Comparison of ENCODE assay signal across 1 cellular context in genomic region chr17:76506408-76507328, GRCh38.
TF ChIP-seq lines count a peak whose summit lies in the region.

No MANE protein-coding gene starts in this region.

TF ChIP-seq in K562, 482 proteins besides CTCF, POLR2A, EP300 and RAD21 (continued from another document and continues in another):
- TF ChIP-seq, protein P1, sequence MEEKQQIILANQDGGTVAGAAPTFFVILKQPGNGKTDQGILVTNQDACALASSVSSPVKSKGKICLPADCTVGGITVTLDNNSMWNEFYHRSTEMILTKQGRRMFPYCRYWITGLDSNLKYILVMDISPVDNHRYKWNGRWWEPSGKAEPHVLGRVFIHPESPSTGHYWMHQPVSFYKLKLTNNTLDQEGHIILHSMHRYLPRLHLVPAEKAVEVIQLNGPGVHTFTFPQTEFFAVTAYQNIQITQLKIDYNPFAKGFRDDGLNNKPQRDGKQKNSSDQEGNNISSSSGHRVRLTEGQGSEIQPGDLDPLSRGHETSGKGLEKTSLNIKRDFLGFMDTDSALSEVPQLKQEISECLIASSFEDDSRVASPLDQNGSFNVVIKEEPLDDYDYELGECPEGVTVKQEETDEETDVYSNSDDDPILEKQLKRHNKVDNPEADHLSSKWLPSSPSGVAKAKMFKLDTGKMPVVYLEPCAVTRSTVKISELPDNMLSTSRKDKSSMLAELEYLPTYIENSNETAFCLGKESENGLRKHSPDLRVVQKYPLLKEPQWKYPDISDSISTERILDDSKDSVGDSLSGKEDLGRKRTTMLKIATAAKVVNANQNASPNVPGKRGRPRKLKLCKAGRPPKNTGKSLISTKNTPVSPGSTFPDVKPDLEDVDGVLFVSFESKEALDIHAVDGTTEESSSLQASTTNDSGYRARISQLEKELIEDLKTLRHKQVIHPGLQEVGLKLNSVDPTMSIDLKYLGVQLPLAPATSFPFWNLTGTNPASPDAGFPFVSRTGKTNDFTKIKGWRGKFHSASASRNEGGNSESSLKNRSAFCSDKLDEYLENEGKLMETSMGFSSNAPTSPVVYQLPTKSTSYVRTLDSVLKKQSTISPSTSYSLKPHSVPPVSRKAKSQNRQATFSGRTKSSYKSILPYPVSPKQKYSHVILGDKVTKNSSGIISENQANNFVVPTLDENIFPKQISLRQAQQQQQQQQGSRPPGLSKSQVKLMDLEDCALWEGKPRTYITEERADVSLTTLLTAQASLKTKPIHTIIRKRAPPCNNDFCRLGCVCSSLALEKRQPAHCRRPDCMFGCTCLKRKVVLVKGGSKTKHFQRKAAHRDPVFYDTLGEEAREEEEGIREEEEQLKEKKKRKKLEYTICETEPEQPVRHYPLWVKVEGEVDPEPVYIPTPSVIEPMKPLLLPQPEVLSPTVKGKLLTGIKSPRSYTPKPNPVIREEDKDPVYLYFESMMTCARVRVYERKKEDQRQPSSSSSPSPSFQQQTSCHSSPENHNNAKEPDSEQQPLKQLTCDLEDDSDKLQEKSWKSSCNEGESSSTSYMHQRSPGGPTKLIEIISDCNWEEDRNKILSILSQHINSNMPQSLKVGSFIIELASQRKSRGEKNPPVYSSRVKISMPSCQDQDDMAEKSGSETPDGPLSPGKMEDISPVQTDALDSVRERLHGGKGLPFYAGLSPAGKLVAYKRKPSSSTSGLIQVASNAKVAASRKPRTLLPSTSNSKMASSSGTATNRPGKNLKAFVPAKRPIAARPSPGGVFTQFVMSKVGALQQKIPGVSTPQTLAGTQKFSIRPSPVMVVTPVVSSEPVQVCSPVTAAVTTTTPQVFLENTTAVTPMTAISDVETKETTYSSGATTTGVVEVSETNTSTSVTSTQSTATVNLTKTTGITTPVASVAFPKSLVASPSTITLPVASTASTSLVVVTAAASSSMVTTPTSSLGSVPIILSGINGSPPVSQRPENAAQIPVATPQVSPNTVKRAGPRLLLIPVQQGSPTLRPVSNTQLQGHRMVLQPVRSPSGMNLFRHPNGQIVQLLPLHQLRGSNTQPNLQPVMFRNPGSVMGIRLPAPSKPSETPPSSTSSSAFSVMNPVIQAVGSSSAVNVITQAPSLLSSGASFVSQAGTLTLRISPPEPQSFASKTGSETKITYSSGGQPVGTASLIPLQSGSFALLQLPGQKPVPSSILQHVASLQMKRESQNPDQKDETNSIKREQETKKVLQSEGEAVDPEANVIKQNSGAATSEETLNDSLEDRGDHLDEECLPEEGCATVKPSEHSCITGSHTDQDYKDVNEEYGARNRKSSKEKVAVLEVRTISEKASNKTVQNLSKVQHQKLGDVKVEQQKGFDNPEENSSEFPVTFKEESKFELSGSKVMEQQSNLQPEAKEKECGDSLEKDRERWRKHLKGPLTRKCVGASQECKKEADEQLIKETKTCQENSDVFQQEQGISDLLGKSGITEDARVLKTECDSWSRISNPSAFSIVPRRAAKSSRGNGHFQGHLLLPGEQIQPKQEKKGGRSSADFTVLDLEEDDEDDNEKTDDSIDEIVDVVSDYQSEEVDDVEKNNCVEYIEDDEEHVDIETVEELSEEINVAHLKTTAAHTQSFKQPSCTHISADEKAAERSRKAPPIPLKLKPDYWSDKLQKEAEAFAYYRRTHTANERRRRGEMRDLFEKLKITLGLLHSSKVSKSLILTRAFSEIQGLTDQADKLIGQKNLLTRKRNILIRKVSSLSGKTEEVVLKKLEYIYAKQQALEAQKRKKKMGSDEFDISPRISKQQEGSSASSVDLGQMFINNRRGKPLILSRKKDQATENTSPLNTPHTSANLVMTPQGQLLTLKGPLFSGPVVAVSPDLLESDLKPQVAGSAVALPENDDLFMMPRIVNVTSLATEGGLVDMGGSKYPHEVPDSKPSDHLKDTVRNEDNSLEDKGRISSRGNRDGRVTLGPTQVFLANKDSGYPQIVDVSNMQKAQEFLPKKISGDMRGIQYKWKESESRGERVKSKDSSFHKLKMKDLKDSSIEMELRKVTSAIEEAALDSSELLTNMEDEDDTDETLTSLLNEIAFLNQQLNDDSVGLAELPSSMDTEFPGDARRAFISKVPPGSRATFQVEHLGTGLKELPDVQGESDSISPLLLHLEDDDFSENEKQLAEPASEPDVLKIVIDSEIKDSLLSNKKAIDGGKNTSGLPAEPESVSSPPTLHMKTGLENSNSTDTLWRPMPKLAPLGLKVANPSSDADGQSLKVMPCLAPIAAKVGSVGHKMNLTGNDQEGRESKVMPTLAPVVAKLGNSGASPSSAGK (IDR thresholded peaks at IDR 0.05), result no peak
- TF ChIP-seq E2F5 (CRISPR knock-in tag; IDR thresholded peaks at IDR 0.05) (no peak), POLR3A (IDR thresholded peaks at IDR 0.05; ENCODE audit: borderline replicate concordance, extremely low read depth, insufficient read depth, insufficient read length) (no peak), RBFOX2 (IDR thresholded peaks at IDR 0.05; ENCODE audit: low read depth, low read length) (0 out of 2 replicates have a peak, but pooled peaks have one; percentile 15), PHF20 (IDR thresholded peaks at IDR 0.05; ENCODE audit: partially characterized antibody) (no peak), KAT8 (IDR thresholded peaks at IDR 0.05; ENCODE audit: low read depth) (no peak), ZNF830 (CRISPR knock-in tag; IDR thresholded peaks at IDR 0.05) (no peak), JUND (IDR thresholded peaks at IDR 0.05; ENCODE audit: borderline replicate concordance, low read depth, low read length) (0 out of 2 replicates have a peak, but pooled peaks have one; percentile 11), JUND (tag; IDR thresholded peaks at IDR 0.05; ENCODE audit: borderline replicate concordance, low read depth, low read length) (no peak), SREBF1 (IDR thresholded peaks at IDR 0.05; ENCODE audit: borderline replicate concordance, low read depth, low read length) (no peak), TCFL5 (CRISPR knock-in tag; conservative IDR thresholded peaks at IDR 0.05) (no peak), ZNF79 (CRISPR knock-in tag; IDR thresholded peaks at IDR 0.05; ENCODE audit: low read depth) (no peak), ZHX1 (conservative IDR thresholded peaks at IDR 0.05; ENCODE audit: low read length) (no peak), GMEB1 (CRISPR knock-in tag; IDR thresholded peaks at IDR 0.05) (no peak), C11orf30 (IDR thresholded peaks at IDR 0.05; ENCODE audit: low read depth) (no peak), IFI16 (CRISPR knock-in tag; IDR thresholded peaks at IDR 0.05) (no peak), ESRRB (CRISPR knock-in tag; IDR thresholded peaks at IDR 0.05; ENCODE audit: borderline replicate concordance) (no peak), TRIM24 (IDR thresholded peaks at IDR 0.05) (no peak), MEF2A (IDR thresholded peaks at IDR 0.05; ENCODE audit: control insufficient read depth, low read depth, low read length) (no peak), RFX5 (IDR thresholded peaks at IDR 0.05; ENCODE audit: low read depth, low read length) (no peak), ZNF584 (CRISPR knock-in tag; IDR thresholded peaks at IDR 0.05; ENCODE audit: low read depth) (no peak), RHOXF2B (CRISPR knock-in tag; conservative IDR thresholded peaks at IDR 0.05) (no peak), HCFC1 (IDR thresholded peaks at IDR 0.05; ENCODE audit: low read depth, low read length) (no peak), CXXC5 (CRISPR knock-in tag; IDR thresholded peaks at IDR 0.05) (no peak), HDAC1 (IDR thresholded peaks at IDR 0.05) (peak in 1 of 2 experiments; percentile 19; a peak in 1 of 4 replicates), E2F3 (CRISPR knock-in tag; IDR thresholded peaks at IDR 0.05) (no peak), GATA2 (CRISPR knock-in tag; IDR thresholded peaks at IDR 0.05) (no peak), GABPA (tag; conservative IDR thresholded peaks at IDR 0.05; ENCODE audit: low read depth) (no peak), NFATC3 (IDR thresholded peaks at IDR 0.05) (no peak), XRCC5 (IDR thresholded peaks at IDR 0.05; ENCODE audit: low read depth, low read length) (no peak), ZNF217 (CRISPR knock-in tag; IDR thresholded peaks at IDR 0.05) (no peak), STAT5A (IDR thresholded peaks at IDR 0.05; ENCODE audit: borderline replicate concordance, low read length) (no peak), MTA2 (IDR thresholded peaks at IDR 0.05; ENCODE audit: low read depth) (no peak)
- TF ChIP-seq, protein P2, sequence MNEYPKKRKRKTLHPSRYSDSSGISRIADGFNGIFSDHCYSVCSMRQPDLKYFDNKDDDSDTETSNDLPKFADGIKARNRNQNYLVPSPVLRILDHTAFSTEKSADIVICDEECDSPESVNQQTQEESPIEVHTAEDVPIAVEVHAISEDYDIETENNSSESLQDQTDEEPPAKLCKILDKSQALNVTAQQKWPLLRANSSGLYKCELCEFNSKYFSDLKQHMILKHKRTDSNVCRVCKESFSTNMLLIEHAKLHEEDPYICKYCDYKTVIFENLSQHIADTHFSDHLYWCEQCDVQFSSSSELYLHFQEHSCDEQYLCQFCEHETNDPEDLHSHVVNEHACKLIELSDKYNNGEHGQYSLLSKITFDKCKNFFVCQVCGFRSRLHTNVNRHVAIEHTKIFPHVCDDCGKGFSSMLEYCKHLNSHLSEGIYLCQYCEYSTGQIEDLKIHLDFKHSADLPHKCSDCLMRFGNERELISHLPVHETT (CRISPR knock-in tag; conservative IDR thresholded peaks at IDR 0.05 in 1 of 2, IDR thresholded peaks at IDR 0.05 in 1 of 2), result no peak
- TF ChIP-seq, protein P3, sequence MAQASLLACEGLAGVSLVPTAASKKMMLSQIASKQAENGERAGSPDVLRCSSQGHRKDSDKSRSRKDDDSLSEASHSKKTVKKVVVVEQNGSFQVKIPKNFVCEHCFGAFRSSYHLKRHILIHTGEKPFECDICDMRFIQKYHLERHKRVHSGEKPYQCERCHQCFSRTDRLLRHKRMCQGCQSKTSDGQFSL (CRISPR knock-in tag; IDR thresholded peaks at IDR 0.05), result no peak
- TF ChIP-seq, protein P3 (tag; IDR thresholded peaks at IDR 0.05), result no peak
- TF ChIP-seq, protein P4, sequence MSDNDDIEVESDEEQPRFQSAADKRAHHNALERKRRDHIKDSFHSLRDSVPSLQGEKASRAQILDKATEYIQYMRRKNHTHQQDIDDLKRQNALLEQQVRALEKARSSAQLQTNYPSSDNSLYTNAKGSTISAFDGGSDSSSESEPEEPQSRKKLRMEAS (CRISPR knock-in tag; IDR thresholded peaks at IDR 0.05), result peak; percentile 95
- TF ChIP-seq, protein P5, sequence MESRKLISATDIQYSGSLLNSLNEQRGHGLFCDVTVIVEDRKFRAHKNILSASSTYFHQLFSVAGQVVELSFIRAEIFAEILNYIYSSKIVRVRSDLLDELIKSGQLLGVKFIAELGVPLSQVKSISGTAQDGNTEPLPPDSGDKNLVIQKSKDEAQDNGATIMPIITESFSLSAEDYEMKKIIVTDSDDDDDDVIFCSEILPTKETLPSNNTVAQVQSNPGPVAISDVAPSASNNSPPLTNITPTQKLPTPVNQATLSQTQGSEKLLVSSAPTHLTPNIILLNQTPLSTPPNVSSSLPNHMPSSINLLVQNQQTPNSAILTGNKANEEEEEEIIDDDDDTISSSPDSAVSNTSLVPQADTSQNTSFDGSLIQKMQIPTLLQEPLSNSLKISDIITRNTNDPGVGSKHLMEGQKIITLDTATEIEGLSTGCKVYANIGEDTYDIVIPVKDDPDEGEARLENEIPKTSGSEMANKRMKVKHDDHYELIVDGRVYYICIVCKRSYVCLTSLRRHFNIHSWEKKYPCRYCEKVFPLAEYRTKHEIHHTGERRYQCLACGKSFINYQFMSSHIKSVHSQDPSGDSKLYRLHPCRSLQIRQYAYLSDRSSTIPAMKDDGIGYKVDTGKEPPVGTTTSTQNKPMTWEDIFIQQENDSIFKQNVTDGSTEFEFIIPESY (CRISPR knock-in tag; IDR thresholded peaks at IDR 0.05), result 0 out of 2 replicates have a peak, but pooled peaks have one; percentile 38
